In genomic region chr21:21605502-21605901, GRCh38 we compare ENCODE assay signal across 25 cellular contexts.
DNase-seq lines count a peak whose midpoint lies in the region; ATAC-seq and TF ChIP-seq lines count a peak whose summit lies in the region.
"Had no signal": no experiment of that assay in that cellular context is flagged by ENCODE, and none has a peak within 500 bp of the region (broad histone marks: within the 10 kb centered on the region; RNA-seq: fewer than 3 reads in every experiment).

No MANE protein-coding gene starts in this region.

- H3K36me3 Mint-ChIP-seq in endodermal cell (ENCODE audit: low read depth), result no peaks in the 10 kb centered on the region
- H3K36me3 Mint-ChIP-seq: CD14-positive monocyte; CD8-positive, alpha-beta memory T cell had no signal

- H3K79me1 ChIP-seq in trophoblast cell (ENCODE audit: low read length), result no peaks in the 10 kb centered on the region

- H3K36me3 ChIP-seq in left ventricle myocardium inferior (no peaks in the 10 kb centered on the region), heart left ventricle (no peaks in the 10 kb centered on the region), SU-DHL-6 (ENCODE audit: low read length) (no peaks in the 10 kb centered on the region), endodermal cell (ENCODE audit: control insufficient read depth, insufficient read depth, low read length) (no peaks in the 10 kb centered on the region), trophoblast cell (ENCODE audit: control insufficient read depth in 1 of 2, insufficient read depth in 2 of 2, low read length in 2 of 2) (no peaks in the 10 kb centered on the region)
- H3K36me3 ChIP-seq: BE2C; BLaER1 treated with 17β-estradiol and CSF1 and Interleukin-3, amounts not matched to agents 10 nM and 100 nM had no signal

- H3K4me1 Mint-ChIP-seq in endodermal cell, result peaks cover 2% of the 10 kb centered on the region
- H3K4me1 Mint-ChIP-seq: CD14-positive monocyte; CD8-positive, alpha-beta memory T cell had no signal

- peak overlapping the region; percentile 46 for H2AFZ ChIP-seq in SU-DHL-6 (ENCODE audit: low read depth, low read length, severe bottlenecking)
- no peak overlapping the region for H2AFZ ChIP-seq in trophoblast cell (ENCODE audit: insufficient read depth, low read length, poor library complexity)
- H2AFZ ChIP-seq: GM23338 had no signal

- no peak overlapping the region for H2BK5ac ChIP-seq in trophoblast cell (ENCODE audit: low read depth, low read length, poor library complexity)

- H4K20me1 ChIP-seq in SU-DHL-6 (ENCODE audit: low read depth, low read length), result no peaks in the 10 kb centered on the region
- H4K20me1 ChIP-seq: BLaER1 treated with 17β-estradiol and CSF1 and Interleukin-3, amounts not matched to agents 10 nM and 100 nM had no signal

- DNase-seq in left ventricle myocardium inferior (no peak), heart left ventricle (no peak), NCI-H446 treated with DMSO at 0.1 percent for 48 hours (lab: John Stamatoyannopoulos, UW) (peak; percentile 37), fibroblast of villous mesenchyme (ENCODE audit: low read depth) (peak; percentile 41), NCI-H1930 (lab: John Stamatoyannopoulos, UW) (no peak), endodermal cell (no peak), trophoblast cell (no peak)
- DNase-seq: 8988T; ACHN; AML-193; BE2C; CD4-positive, alpha-beta T cell; CD8-positive, alpha-beta memory T cell; DMS 273 treated with DMSO at 0.1 percent for 48 hours; DMS79; EL; GDM1; H9 had no signal

- no peak overlapping the region for H4K12ac ChIP-seq in trophoblast cell (ENCODE audit: low read depth, low read length)

- TF ChIP-seq CTCF in left ventricle myocardium inferior (IDR thresholded peaks at IDR 0.05; ENCODE audit: borderline replicate concordance), result no peak
- no peak for TF ChIP-seq CTCF in heart left ventricle (IDR thresholded peaks at IDR 0.05)
- TF ChIP-seq CTCF in SU-DHL-6 (IDR thresholded peaks at IDR 0.05; ENCODE audit: insufficient read depth, low read length, poor library complexity, severe bottlenecking), result no peak
- no peak for TF ChIP-seq CTCF in fibroblast of villous mesenchyme (IDR thresholded peaks at IDR 0.05; ENCODE audit: insufficient read depth, low read depth, low read length)
- TF ChIP-seq CTCF in endodermal cell (conservative IDR thresholded peaks at IDR 0.05), result no peak

- H3K9me2 ChIP-seq in SU-DHL-6 (replicated peaks; ENCODE audit: insufficient read depth, low read length), result no peaks in the 10 kb centered on the region

- H4K8ac ChIP-seq in trophoblast cell (ENCODE audit: low read depth, low read length), result no peak overlapping the region

- H2BK12ac ChIP-seq in trophoblast cell (ENCODE audit: low read length), result no peak overlapping the region

- no peak for TF ChIP-seq POLR2A in heart left ventricle (IDR thresholded peaks at IDR 0.05)

- ATAC-seq in heart left ventricle, result no peak
- ATAC-seq: A549, GM12878, GM23338, HCT116 had no signal

- H3K4me2 ChIP-seq in SU-DHL-6 (ENCODE audit: low read depth, low read length, poor library complexity, severe bottlenecking) (no peak overlapping the region), trophoblast cell (ENCODE audit: low read length) (no peak overlapping the region)
- H3K4me2 ChIP-seq: A549; BLaER1 treated with 17β-estradiol and CSF1 and Interleukin-3, amounts not matched to agents 10 nM and 100 nM; GM23338 had no signal

- no peak overlapping the region for H3K4me3 ChIP-seq in left ventricle myocardium inferior
- H3K4me3 ChIP-seq in heart left ventricle, result no peak overlapping the region
- H3K4me3 ChIP-seq in SU-DHL-6 (ENCODE audit: insufficient read depth, low read length, poor library complexity, severe bottlenecking), result no peak overlapping the region
- no peak overlapping the region for H3K4me3 ChIP-seq in fibroblast of villous mesenchyme (ENCODE audit: low read depth, low read length)
- no peak overlapping the region for H3K4me3 ChIP-seq in endodermal cell (ENCODE audit: low read length)
- H3K4me3 ChIP-seq in trophoblast cell (ENCODE audit: low read depth, low read length), result no peak overlapping the region
- H3K4me3 ChIP-seq: A549; BLaER1 treated with 17β-estradiol and CSF1 and Interleukin-3, amounts not matched to agents 10 nM and 100 nM; GM12878; GM23338 had no signal

- no peak overlapping the region for H3K4ac ChIP-seq in trophoblast cell (ENCODE audit: low read depth, low read length)

- no peak overlapping the region for H3K27ac Mint-ChIP-seq in endodermal cell
- H3K27ac Mint-ChIP-seq: CD14-positive monocyte; CD4-positive, alpha-beta T cell; CD8-positive, alpha-beta memory T cell; GM23338; H9 had no signal

- no peaks in the 10 kb centered on the region for H3K4me1 ChIP-seq in left ventricle myocardium inferior
- H3K4me1 ChIP-seq in heart left ventricle, result no peaks in the 10 kb centered on the region
- H3K4me1 ChIP-seq in endodermal cell (ENCODE audit: control insufficient read depth, insufficient read depth, low read length), result no peaks in the 10 kb centered on the region
- H3K4me1 ChIP-seq in trophoblast cell (ENCODE audit: control insufficient read depth in 1 of 2, insufficient read depth in 2 of 2, low read length in 2 of 2), result no peaks in the 10 kb centered on the region
- H3K4me1 ChIP-seq: A549; BE2C; BLaER1 treated with 17β-estradiol and CSF1 and Interleukin-3, amounts not matched to agents 10 nM and 100 nM had no signal

- no peak overlapping the region for H3K18ac ChIP-seq in trophoblast cell (ENCODE audit: low read length)

- no peak overlapping the region for H3K14ac ChIP-seq in trophoblast cell (ENCODE audit: low read length)

- H3K27ac ChIP-seq in left ventricle myocardium inferior (replicated peaks) (peak overlapping the region; percentile 58), heart left ventricle (no peak overlapping the region), SU-DHL-6 (ENCODE audit: low read depth, low read length) (no peak overlapping the region), endodermal cell (ENCODE audit: low read depth, low read length) (no peak overlapping the region), trophoblast cell (ENCODE audit: low read depth, low read length) (no peak overlapping the region)
- H3K27ac ChIP-seq: A549; BLaER1 treated with 17β-estradiol and CSF1 and Interleukin-3, amounts not matched to agents 10 nM and 100 nM had no signal

- no peak overlapping the region for H2BK120ac ChIP-seq in trophoblast cell (ENCODE audit: insufficient read depth, low read length, poor library complexity)

- H2AK5ac ChIP-seq in trophoblast cell (ENCODE audit: low read length), result no peak overlapping the region

- intact Hi-C loops in left ventricle myocardium inferior (cut with micrococcal nuclease) (no loop called here), heart left ventricle (cut with DNase I) (no loop called here)

- no peaks in the 10 kb centered on the region for H3K9me3 Mint-ChIP-seq in endodermal cell
- H3K9me3 Mint-ChIP-seq: GM23338, H9 had no signal

- no peak overlapping the region for H4K91ac ChIP-seq in trophoblast cell (ENCODE audit: low read depth, low read length)

- H3K9ac ChIP-seq in SU-DHL-6 (ENCODE audit: low read length) (no peak overlapping the region), endodermal cell (ENCODE audit: extremely low read depth, low read length, poor library complexity, severe bottlenecking) (no peak overlapping the region), trophoblast cell (ENCODE audit: low read length) (no peak overlapping the region)
- H3K9ac ChIP-seq: BLaER1 treated with 17β-estradiol and CSF1 and Interleukin-3, amounts not matched to agents 10 nM and 100 nM had no signal

- no peaks in the 10 kb centered on the region for H3K27me3 Mint-ChIP-seq in endodermal cell (ENCODE audit: insufficient read depth)
- H3K27me3 Mint-ChIP-seq: CD4-positive, alpha-beta T cell; CD8-positive, alpha-beta memory T cell had no signal

- H3K4me3 Mint-ChIP-seq in endodermal cell, result no peak overlapping the region
- H3K4me3 Mint-ChIP-seq: CD14-positive monocyte; CD4-positive, alpha-beta T cell; CD8-positive, alpha-beta memory T cell; GM23338; H9 had no signal

- H3K23ac ChIP-seq in trophoblast cell (ENCODE audit: low read length), result no peak overlapping the region

- H3K9me3 ChIP-seq in left ventricle myocardium inferior (replicated peaks) (peaks cover 3% of the 10 kb centered on the region), heart left ventricle (peaks cover 0 to 9% (median 0%) of the 10 kb centered on the region in 12 donors), SU-DHL-6 (ENCODE audit: insufficient read depth, low read length) (no peaks in the 10 kb centered on the region), endodermal cell (ENCODE audit: control insufficient read depth, low read length) (no peaks in the 10 kb centered on the region), trophoblast cell (ENCODE audit: insufficient read depth, low read depth, low read length) (no peaks in the 10 kb centered on the region)
- H3K9me3 ChIP-seq: A549; BE2C; BLaER1 treated with 17β-estradiol and CSF1 and Interleukin-3, amounts not matched to agents 10 nM and 100 nM had no signal

- H3K27me3 ChIP-seq in left ventricle myocardium inferior (ENCODE audit: low read depth) (no peaks in the 10 kb centered on the region), heart left ventricle (peaks cover 0 to 3% (median 0%) of the 10 kb centered on the region in 9 donors), SU-DHL-6 (ENCODE audit: low read length) (no peaks in the 10 kb centered on the region), endodermal cell (ENCODE audit: control insufficient read depth, insufficient read depth, low read length, poor library complexity, severe bottlenecking) (no peaks in the 10 kb centered on the region), trophoblast cell (ENCODE audit: insufficient read depth, low read length) (no peaks in the 10 kb centered on the region)
- H3K27me3 ChIP-seq: BE2C; BLaER1 treated with 17β-estradiol and CSF1 and Interleukin-3, amounts not matched to agents 10 nM and 100 nM had no signal

- H3F3A ChIP-seq in SU-DHL-6 (ENCODE audit: insufficient read depth), result no peaks in the 10 kb centered on the region

- no peaks in the 10 kb centered on the region for H3K79me2 ChIP-seq in SU-DHL-6 (ENCODE audit: insufficient read depth, low read length)
- no peaks in the 10 kb centered on the region for H3K79me2 ChIP-seq in trophoblast cell (ENCODE audit: control insufficient read depth, insufficient read depth, low read length, poor library complexity)

Comparison
In these comparisons a context has a peak if more than half of its experiments do, and no peak if none do; other contexts are left out.
1. DNase-seq: peak in NCI-H446 treated with DMSO at 0.1 percent for 48 hours (single experiment) and fibroblast of villous mesenchyme (single experiment); none in left ventricle myocardium inferior (single experiment), heart left ventricle (0 of 5), NCI-H1930 (0 of 2), endodermal cell (single experiment) and trophoblast cell (0 of 2).